In the genomic region with DNA sequence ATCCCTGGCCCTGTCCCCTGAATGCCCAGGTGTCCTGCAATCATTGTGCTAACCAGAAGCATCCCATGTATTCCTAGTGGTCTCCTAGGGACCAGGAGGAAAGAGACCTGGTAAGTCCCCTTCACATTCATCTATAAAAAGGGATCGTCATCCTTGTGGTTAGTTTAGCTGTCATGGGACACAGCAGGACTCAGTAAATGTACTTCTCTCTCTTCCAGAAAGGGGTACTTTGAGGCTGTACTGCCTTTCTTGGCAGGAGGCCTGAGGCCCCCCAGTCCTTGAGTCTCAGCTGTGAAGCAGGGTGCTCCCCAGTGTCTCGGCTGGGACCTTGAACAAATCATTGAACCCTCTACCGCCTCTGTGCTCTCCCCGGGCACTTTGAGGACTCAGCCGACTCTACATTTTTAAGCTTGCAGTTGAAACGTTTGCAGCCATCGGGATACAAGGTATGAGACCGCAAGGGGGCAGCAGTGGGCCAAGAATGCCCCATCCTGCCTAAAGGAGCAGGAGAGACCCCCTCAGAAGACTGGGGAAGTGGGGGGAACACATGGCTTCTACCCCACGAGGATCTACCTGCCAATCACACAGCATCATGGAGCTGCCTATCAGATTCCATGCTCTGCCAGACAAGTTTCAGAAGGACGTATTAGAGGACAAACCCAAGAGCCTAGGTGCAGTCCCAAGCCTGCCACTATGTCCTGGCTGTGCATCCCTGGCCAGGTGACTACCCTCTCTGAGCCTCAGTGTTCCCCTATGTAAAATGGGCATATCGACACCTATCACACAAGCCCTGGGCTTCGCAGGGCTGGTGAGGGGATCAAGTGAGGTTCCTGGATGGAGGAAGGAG, we compare ENCODE assay signal across 8 cellular contexts. TPM values are rescaled to one million over a fixed set of nuclear protein-coding genes. Genes with fewer than 3 reads are reported as not detected.
DNase-seq lines count a peak whose midpoint lies in the region; ATAC-seq and TF ChIP-seq lines count a peak whose summit lies in the region.

No MANE protein-coding gene starts in this region.

- H4K91ac ChIP-seq in neuronal stem cell (ENCODE audit: low read depth, low read length, poor library complexity) = no peak overlapping the region

- ATAC-seq in activated T-cell treated with anti-CD3 and anti-CD28 coated beads, Interleukin-2, amount 50 U/mL, for 4 hours = no peak
- no peak for ATAC-seq in HG03469 (IDR thresholded peaks at IDR 0.05; ENCODE audit: unreplicated experiment)

- H2BK5ac ChIP-seq in neuronal stem cell (ENCODE audit: low read length) = no peak overlapping the region

- TF ChIP-seq POLR2A in Peyer's patch (IDR thresholded peaks at IDR 0.05) = no peak

- peaks cover 4% of the 10 kb centered on the region for H3K36me3 ChIP-seq in H7 (replicated peaks; ENCODE audit: control insufficient read depth, insufficient read depth, low read length)
- peaks cover 0 to 10% (median 0%) of the 10 kb centered on the region in 3 donors for H3K36me3 ChIP-seq in Peyer's patch
- peaks cover 6 to 16% of the 10 kb centered on the region in 2 donors for H3K36me3 ChIP-seq in neuronal stem cell (replicated peaks in 1 of 2; ENCODE audit: control insufficient read depth in 2 of 2, insufficient read depth in 2 of 2, low read length in 2 of 2)

- peak overlapping the region; percentile 19 for H2AK5ac ChIP-seq in neuronal stem cell (ENCODE audit: low read depth, low read length)

- peak overlapping the region in 1 of 2 donors; percentile 39 for H3K4me3 Mint-ChIP-seq in CD14-positive monocyte
- H3K4me3 Mint-ChIP-seq in activated T-cell treated with anti-CD3 and anti-CD28 coated beads, Interleukin-2, amount 50 U/mL, for 4 hours = no peak overlapping the region

- H3K36me3 Mint-ChIP-seq in CD14-positive monocyte = peaks cover 12 to 15% of the 10 kb centered on the region in 2 donors
- peaks cover 14% of the 10 kb centered on the region for H3K36me3 Mint-ChIP-seq in activated T-cell treated with anti-CD3 and anti-CD28 coated beads, Interleukin-2, amount 50 U/mL, for 4 hours (ENCODE audit: insufficient read depth)

- H2BK120ac ChIP-seq in neuronal stem cell (ENCODE audit: low read depth, low read length) = no peak overlapping the region

- no peak overlapping the region for H3K4ac ChIP-seq in neuronal stem cell (ENCODE audit: low read length)

- H2BK15ac ChIP-seq in neuronal stem cell (ENCODE audit: low read length) = no peak overlapping the region

- H3K4me1 ChIP-seq in Peyer's patch = peaks cover 5 to 60% (median 34%) of the 10 kb centered on the region in 4 donors
- H3K4me1 ChIP-seq in neuronal stem cell (ENCODE audit: control insufficient read depth in 2 of 2, insufficient read depth in 1 of 2, low read depth in 1 of 2, low read length in 2 of 2) = peaks cover 10 to 22% of the 10 kb centered on the region in 2 donors

- H4K8ac ChIP-seq in neuronal stem cell (ENCODE audit: low read depth, low read length) = no peak overlapping the region

- H3K27me3 ChIP-seq in H7 (ENCODE audit: control insufficient read depth, insufficient read depth, low read length) (no peaks in the 10 kb centered on the region), Peyer's patch (no peaks in the 10 kb centered on the region), neuronal stem cell (ENCODE audit: control insufficient read depth in 3 of 3, insufficient read depth in 3 of 3, low read depth in 1 of 3, low read length in 3 of 3) (no peaks in the 10 kb centered on the region)

- no peak overlapping the region for H3K23ac ChIP-seq in neuronal stem cell (ENCODE audit: low read depth, low read length, poor library complexity)

- no peak overlapping the region for H3K14ac ChIP-seq in neuronal stem cell (ENCODE audit: low read length)

- H3K9me3 ChIP-seq in Peyer's patch (no peaks in the 10 kb centered on the region), neuronal stem cell (replicated peaks in 1 of 2; ENCODE audit: control insufficient read depth in 2 of 2, insufficient read depth in 1 of 2, low read depth in 1 of 2, low read length in 2 of 2) (no peaks in the 10 kb centered on the region)

- WGBS in neuronal stem cell (ENCODE audit: extremely low coverage in 2 of 2, insufficient read length in 2 of 2, insufficient replicate concordance in 1 of 2), 2 donors = no CpG with 5 or more reads among the region's 12 CpGs

- H3K27me3 Mint-ChIP-seq in CD14-positive monocyte (ENCODE audit: low read depth in 3 of 3) = peaks cover 0 to 2% (median 0%) of the 10 kb centered on the region in 3 donors
- no peaks in the 10 kb centered on the region for H3K27me3 Mint-ChIP-seq in activated T-cell treated with anti-CD3 and anti-CD28 coated beads, Interleukin-2, amount 50 U/mL, for 4 hours (ENCODE audit: low read depth)

- no peak overlapping the region for H2BK12ac ChIP-seq in neuronal stem cell (ENCODE audit: low read length)

- H3K79me1 ChIP-seq in neuronal stem cell (ENCODE audit: low read depth, low read length) = peaks cover 9% of the 10 kb centered on the region

- no peak overlapping the region for H3K4me3 ChIP-seq in H7 (ENCODE audit: insufficient read depth, low read depth, low read length)
- H3K4me3 ChIP-seq in Peyer's patch = no peak overlapping the region
- no peak overlapping the region for H3K4me3 ChIP-seq in fibroblast of mammary gland (ENCODE audit: control insufficient read depth, low read depth, low read length)
- H3K4me3 ChIP-seq in neuronal stem cell (ENCODE audit: low read length in 2 of 2) = peak overlapping the region in 1 of 2 donors; percentile 58

- no peak overlapping the region for H3K18ac ChIP-seq in neuronal stem cell (ENCODE audit: low read length)

- TF ChIP-seq CTCF in CD14-positive monocyte (IDR thresholded peaks at IDR 0.05) = peak; percentile 91
- TF ChIP-seq CTCF in Peyer's patch (IDR thresholded peaks at IDR 0.05) = peak; percentile 39 to 73 (median 66)
- TF ChIP-seq CTCF in fibroblast of mammary gland (conservative IDR thresholded peaks at IDR 0.05; ENCODE audit: control insufficient read depth, insufficient read depth, low read depth, low read length) = peak; percentile 73

- no peak overlapping the region for H3K4me2 ChIP-seq in neuronal stem cell (ENCODE audit: insufficient read depth, low read length, poor library complexity, severe bottlenecking)

- peaks cover 75% of the 10 kb centered on the region for H3K4me1 Mint-ChIP-seq in CD14-positive monocyte
- H3K4me1 Mint-ChIP-seq in activated T-cell treated with anti-CD3 and anti-CD28 coated beads, Interleukin-2, amount 50 U/mL, for 4 hours (ENCODE audit: low read depth) = peaks cover 47% of the 10 kb centered on the region

- intact Hi-C loops in CD14-positive monocyte (cut with micrococcal nuclease) = no loop called here

- peak overlapping the region in 6 of 7 donors; percentile 25 to 64 (median 40) for H3K27ac Mint-ChIP-seq in CD14-positive monocyte

- H2AFZ ChIP-seq in neuronal stem cell (ENCODE audit: low read length) = peak overlapping the region; percentile 71

- no peak overlapping the region for H3K9ac ChIP-seq in neuronal stem cell (ENCODE audit: low read depth, low read length, poor library complexity)

- H3K27ac ChIP-seq in Peyer's patch (peak overlapping the region in 1 of 4 donors; percentile 47), neuronal stem cell (replicated peaks; ENCODE audit: low read length) (no peak overlapping the region), substantia nigra (ENCODE audit: low read depth, low read length, poor library complexity, severe bottlenecking) (no peak overlapping the region)

- DNase-seq in CD14-positive monocyte (ENCODE audit: low spot score) (no peak), H7 (peak; percentile 95), Peyer's patch (peak; percentile 79 to 92 (median 81)), fibroblast of mammary gland (ENCODE audit: low read depth) (peak; percentile 59), neuronal stem cell (ENCODE audit: low spot score) (peak; percentile 80), substantia nigra (lab: John Stamatoyannopoulos, UW) (peak in 36 of 49 donors; percentile 9 to 79 (median 56))
- DNase-seq in activated T-cell treated with anti-CD3 and anti-CD28 coated beads, Interleukin-2, amount 50 U/mL, for 4 hours = peak; percentile 77

- H3K9me3 Mint-ChIP-seq in CD14-positive monocyte = peaks cover 0 to 2% (median 0%) of the 10 kb centered on the region in 7 donors
- no peaks in the 10 kb centered on the region for H3K9me3 Mint-ChIP-seq in activated T-cell treated with anti-CD3 and anti-CD28 coated beads, Interleukin-2, amount 50 U/mL, for 4 hours

RNA-seq across cellular contexts. Expression of a gene that starts 2.4 kb away (rescaled TPM):
- 10 to 100 TPM; 39.2 to 43.0 TPM for polyA plus RNA-seq in CD14-positive monocyte
- 11.3 and 25.1 TPM in 2 replicates for total RNA-seq in H7 (2014; rRNA removed; shearing (Covaris generic))
- total RNA-seq in Peyer's patch = 100 to 1,000 TPM; 180 to 441 (median 280) TPM
- total RNA-seq in activated T-cell treated with anti-CD3 and anti-CD28 coated beads, Interleukin-2, amount 50 U/mL, for 4 hours = 10 to 100 TPM; 46.7 to 53.2 (median 49.7) TPM
- polyA plus RNA-seq in neuronal stem cell (2013, experiment 1 of 2) = 13.6 TPM
- polyA plus RNA-seq in neuronal stem cell (2013, experiment 2 of 2) = 13.2 TPM

RNA-seq across cellular contexts. Expression of a gene that starts 30.6 kb away (rescaled TPM):
- 10 to 100 TPM; 54.2 to 59.4 TPM for polyA plus RNA-seq in CD14-positive monocyte
- 134 and 138 TPM in 2 replicates for total RNA-seq in H7 (2014; rRNA removed; shearing (Covaris generic))
- total RNA-seq in Peyer's patch = 100 to 1,000 TPM in 1 of 4 donors, 10 to 100 TPM in 3; 74.8 to 135 (median 81.4) TPM
- 100 to 1,000 TPM; 646 to 699 (median 679) TPM for total RNA-seq in activated T-cell treated with anti-CD3 and anti-CD28 coated beads, Interleukin-2, amount 50 U/mL, for 4 hours
- 252 TPM for polyA plus RNA-seq in neuronal stem cell (2013, experiment 1 of 2)
- 248 TPM for polyA plus RNA-seq in neuronal stem cell (2013, experiment 2 of 2)

RNA-seq across cellular contexts. Expression of a gene that starts 47.8 kb away (rescaled TPM):
- polyA plus RNA-seq in CD14-positive monocyte = not detected
- not detected in 2 replicates for total RNA-seq in H7 (2014; rRNA removed; shearing (Covaris generic))
- total RNA-seq in Peyer's patch = not detected
- total RNA-seq in activated T-cell treated with anti-CD3 and anti-CD28 coated beads, Interleukin-2, amount 50 U/mL, for 4 hours = not detected
- not detected for polyA plus RNA-seq in neuronal stem cell (2013, experiment 1 of 2)
- polyA plus RNA-seq in neuronal stem cell (2013, experiment 2 of 2) = not detected
